ENCODE assay signal across 6 cellular contexts in genomic region chr15:40333922-40334492, GRCh38. TPM values are rescaled to one million over a fixed set of nuclear protein-coding genes. Genes with fewer than 3 reads are reported as not detected.
DNase-seq lines count a peak whose midpoint lies in the region; ATAC-seq and TF ChIP-seq lines count a peak whose summit lies in the region.

No MANE protein-coding gene starts in this region.

- H3K9me2 ChIP-seq in SK-N-SH = no peaks in the 10 kb centered on the region

- H3K27me3 Mint-ChIP-seq in activated T-helper 1 cell treated with anti-CD3 and anti-CD28 coated beads, Interleukin-12 subunit alpha, Interleukin-12 subunit beta, Interleukin-2, Interleukin-4 antibody, amounts not matched to agents 30 ng/mL and 10 ng/mL and 1 ng/mL, durations not matched to agents 14 hours and 24 hours and 36 hours (ENCODE audit: insufficient read depth) = peaks cover 1% of the 10 kb centered on the region

- peaks cover 19% of the 10 kb centered on the region for H3K4me1 Mint-ChIP-seq in activated T-helper 1 cell treated with anti-CD3 and anti-CD28 coated beads, Interleukin-12 subunit alpha, Interleukin-12 subunit beta, Interleukin-2, Interleukin-4 antibody, amounts not matched to agents 30 ng/mL and 10 ng/mL and 1 ng/mL, durations not matched to agents 14 hours and 24 hours and 36 hours (ENCODE audit: low read depth)

- H3K27me3 ChIP-seq in liver (ENCODE audit: control insufficient read depth in 4 of 4, insufficient read depth in 4 of 4, low read length in 3 of 4) (no peaks in the 10 kb centered on the region), SK-N-SH (ENCODE audit: insufficient read depth) (no peaks in the 10 kb centered on the region)

- peak overlapping the region; percentile 17 for H3K4me3 Mint-ChIP-seq in activated T-helper 1 cell treated with anti-CD3 and anti-CD28 coated beads, Interleukin-12 subunit alpha, Interleukin-12 subunit beta, Interleukin-2, Interleukin-4 antibody, amounts not matched to agents 30 ng/mL and 10 ng/mL and 1 ng/mL, durations not matched to agents 14 hours and 24 hours and 36 hours

- peak overlapping the region; percentile 73 for H3K27ac Mint-ChIP-seq in activated T-helper 1 cell treated with anti-CD3 and anti-CD28 coated beads, Interleukin-12 subunit alpha, Interleukin-12 subunit beta, Interleukin-2, Interleukin-4 antibody, amounts not matched to agents 30 ng/mL and 10 ng/mL and 1 ng/mL, durations not matched to agents 14 hours and 24 hours and 36 hours

- POLR2A ChIA-PET in SK-N-SH (lab: Yijun Ruan, JAX) = no interaction called here

- H3K27ac ChIP-seq in liver (ENCODE audit: low read depth in 1 of 2, low read length in 2 of 2) (peak overlapping the region; percentile 70 to 80), SK-N-SH (ENCODE audit: low read depth in 2 of 2, low read length in 1 of 2) (no peak overlapping the region)

- CTCF ChIA-PET in SK-N-SH (lab: Yijun Ruan, JAX) = interaction anchor here (11.1 to 70.6 kb wide), 4 partner anchors 8 to 88 kb away, joined by 184 to 2194 read pairs (median 1246); partner anchors contain the start of genes ANKRD63, CCDC9B, DISP2 and INAFM2

- H3K9me3 ChIP-seq in liver (ENCODE audit: control insufficient read depth in 4 of 4, low read length in 3 of 4) (no peaks in the 10 kb centered on the region), SK-N-SH (no peaks in the 10 kb centered on the region)

- no peaks in the 10 kb centered on the region for H3K9me3 Mint-ChIP-seq in activated T-helper 1 cell treated with anti-CD3 and anti-CD28 coated beads, Interleukin-12 subunit alpha, Interleukin-12 subunit beta, Interleukin-2, Interleukin-4 antibody, amounts not matched to agents 30 ng/mL and 10 ng/mL and 1 ng/mL, durations not matched to agents 14 hours and 24 hours and 36 hours

- H2AFZ ChIP-seq in SK-N-SH (ENCODE audit: low read depth) = no peak overlapping the region

- 68% methylated on average over 12 of the region's 12 CpGs for WGBS in liver
- WGBS in SK-N-SH (ENCODE audit: low lambda C conversion rate) = 85% methylated on average over 7 of the region's 12 CpGs

- no peaks in the 10 kb centered on the region for H3K36me3 ChIP-seq in liver (ENCODE audit: control insufficient read depth in 4 of 4, insufficient read depth in 3 of 4, low read depth in 1 of 4, low read length in 3 of 4)
- peaks cover 19 to 26% of the 10 kb centered on the region in 2 experiments for H3K36me3 ChIP-seq in SK-N-SH (replicated peaks in 1 of 2; ENCODE audit: control insufficient read depth in 1 of 2, insufficient read depth in 2 of 2, low read length in 1 of 2)

- intact Hi-C loops in activated T-helper 1 cell treated with anti-CD3 and anti-CD28 coated beads, Interleukin-12 subunit alpha, Interleukin-12 subunit beta, Interleukin-2, Interleukin-4 antibody, amounts not matched to agents 30 ng/mL and 10 ng/mL and 1 ng/mL, durations not matched to agents 14 hours and 24 hours and 36 hours (cut with micrococcal nuclease) = no loop called here

- TF ChIP-seq RAD21 in liver (IDR thresholded peaks at IDR 0.05) (peak in 1 of 2 donors; percentile 2), SK-N-SH (IDR thresholded peaks at IDR 0.05; ENCODE audit: low read length) (no peak)

- no peaks in the 10 kb centered on the region for H4K20me1 ChIP-seq in SK-N-SH (ENCODE audit: insufficient read depth)

- TF ChIP-seq EP300 in SK-N-SH (IDR thresholded peaks at IDR 0.05; ENCODE audit: borderline replicate concordance in 1 of 2, low read depth in 1 of 2, low read length in 1 of 2) = no peak

- peaks cover 0 to 19% (median 7%) of the 10 kb centered on the region in 4 donors for H3K4me1 ChIP-seq in liver (ENCODE audit: control insufficient read depth in 4 of 4, insufficient read depth in 4 of 4, low read length in 3 of 4)
- peaks cover 32 to 34% of the 10 kb centered on the region in 2 experiments; a peak in 3 of 4 replicates for H3K4me1 ChIP-seq in SK-N-SH (ENCODE audit: control insufficient read depth in 1 of 2, insufficient read depth in 2 of 2, low read depth in 1 of 2, low read length in 1 of 2)

- TF ChIP-seq CTCF in liver (IDR thresholded peaks at IDR 0.05; ENCODE audit: low read depth, low read length, missing input control) (no peak), SK-N-SH (IDR thresholded peaks at IDR 0.05) (no peak)

- H3K4me3 ChIP-seq in liver (ENCODE audit: low read depth in 1 of 3, low read length in 3 of 3) (no peak overlapping the region), SK-N-SH (ENCODE audit: low read depth in 2 of 2, low read length in 1 of 2) (no peak overlapping the region)

- peak; percentile 37 for ATAC-seq in HG02610 (IDR thresholded peaks at IDR 0.05; ENCODE audit: unreplicated experiment)

- H3K79me2 ChIP-seq in SK-N-SH (ENCODE audit: insufficient read depth) = peaks cover 30% of the 10 kb centered on the region

- H3F3A ChIP-seq in SK-N-SH (replicated peaks; ENCODE audit: insufficient read depth) = peaks cover 27% of the 10 kb centered on the region

- no peak overlapping the region; the same call in 1 of the 2 replicates for H3K4me2 ChIP-seq in SK-N-SH

- no peak for DNase-seq in activated T-helper 1 cell treated with anti-CD3 and anti-CD28 coated beads, Interleukin-12 subunit alpha, Interleukin-12 subunit beta, Interleukin-2, Interleukin-4 antibody, amounts not matched to agents 30 ng/mL and 10 ng/mL and 1 ng/mL, durations not matched to agents 14 hours and 24 hours and 36 hours (ENCODE audit: low spot score)
- no peak for DNase-seq in SK-N-SH
- no peak for DNase-seq in HT-29 (ENCODE audit: low spot score)
- DNase-seq in iPS-NIHi7 (ENCODE audit: extremely low spot score) = no peak

- H3K36me3 Mint-ChIP-seq in activated T-helper 1 cell treated with anti-CD3 and anti-CD28 coated beads, Interleukin-12 subunit alpha, Interleukin-12 subunit beta, Interleukin-2, Interleukin-4 antibody, amounts not matched to agents 30 ng/mL and 10 ng/mL and 1 ng/mL, durations not matched to agents 14 hours and 24 hours and 36 hours (ENCODE audit: low read depth) = no peaks in the 10 kb centered on the region

- H3K9ac ChIP-seq in liver (ENCODE audit: low read depth in 1 of 2, low read length in 2 of 2) (no peak overlapping the region), SK-N-SH (no peak overlapping the region)

TF ChIP-seq in liver, 16 proteins besides CTCF, POLR2A, EP300 and RAD21 (continues in another document):
- TF ChIP-seq EGR1 (IDR thresholded peaks at IDR 0.05; ENCODE audit: low read depth in 2 of 2) = no peak
- no peak for TF ChIP-seq YY1 (IDR thresholded peaks at IDR 0.05)
- TF ChIP-seq SP1 (IDR thresholded peaks at IDR 0.05) = peak; percentile 47
- no peak for TF ChIP-seq HNF4A (conservative IDR thresholded peaks at IDR 0.05)

TF ChIP-seq in SK-N-SH, 30 proteins besides CTCF, POLR2A, EP300 and RAD21 (continues in another document):
- no peak for TF ChIP-seq GATA2 (CRISPR knock-in tag; IDR thresholded peaks at IDR 0.05)

RNA-seq across cellular contexts. Expression of gene CCDC9B, which starts 6.7 kb away (rescaled TPM):
- total RNA-seq in activated T-helper 1 cell treated with anti-CD3 and anti-CD28 coated beads, Interleukin-12 subunit alpha, Interleukin-12 subunit beta, Interleukin-2, Interleukin-4 antibody, amounts not matched to agents 30 ng/mL and 10 ng/mL and 1 ng/mL, durations not matched to agents 14 hours and 24 hours and 36 hours = 0.21 and 0.24 TPM in 2 replicates
- total RNA-seq in liver = 1 to 10 TPM in 1 of 2 donors, under 1 TPM in 1; 0.61 to 4.4 TPM
- polyA plus RNA-seq in liver (under 1 TPM; 0.43 to 0.85 TPM), SK-N-SH (2012; rRNA removed) (13.7 and 14.2 TPM in 2 replicates)
- 10.4 and 12.0 TPM in 2 replicates for polyA plus RNA-seq in SK-N-SH (2012; cell fraction: cytosol; rRNA removed)
- 82.8 and 92.4 TPM in 2 replicates for polyA plus RNA-seq in SK-N-SH (2012; cell fraction: nucleus; rRNA removed)
- 15.3 and 16.4 TPM in 2 replicates for total RNA-seq in HT-29 (2014; rRNA removed; shearing (Covaris generic))

RNA-seq across cellular contexts. Expression of gene INAFM2, which starts 10.5 kb away (rescaled TPM):
- 19.2 and 25.1 TPM in 2 replicates for total RNA-seq in activated T-helper 1 cell treated with anti-CD3 and anti-CD28 coated beads, Interleukin-12 subunit alpha, Interleukin-12 subunit beta, Interleukin-2, Interleukin-4 antibody, amounts not matched to agents 30 ng/mL and 10 ng/mL and 1 ng/mL, durations not matched to agents 14 hours and 24 hours and 36 hours
- total RNA-seq in liver = 1 to 10 TPM; 4.8 to 5.7 TPM
- polyA plus RNA-seq in liver (1 to 10 TPM; 3.3 to 4.0 TPM), SK-N-SH (2012; rRNA removed) (7.8 and 9.8 TPM in 2 replicates)
- 10.2 and 10.7 TPM in 2 replicates for polyA plus RNA-seq in SK-N-SH (2012; cell fraction: cytosol; rRNA removed)
- polyA plus RNA-seq in SK-N-SH (2012; cell fraction: nucleus; rRNA removed) = 8.0 and 11.1 TPM in 2 replicates
- 7.9 and 10.2 TPM in 2 replicates for total RNA-seq in HT-29 (2014; rRNA removed; shearing (Covaris generic))

RNA-seq across cellular contexts. Expression of gene PHGR1, which starts 16.8 kb away (rescaled TPM):
- total RNA-seq in activated T-helper 1 cell treated with anti-CD3 and anti-CD28 coated beads, Interleukin-12 subunit alpha, Interleukin-12 subunit beta, Interleukin-2, Interleukin-4 antibody, amounts not matched to agents 30 ng/mL and 10 ng/mL and 1 ng/mL, durations not matched to agents 14 hours and 24 hours and 36 hours = not detected in 2 replicates
- total RNA-seq in liver = under 1 TPM in 1 of 2 donors, not detected in 1; 0.33 TPM
- polyA plus RNA-seq in liver (not detected), SK-N-SH (2012; rRNA removed) (not detected in 2 replicates)
- polyA plus RNA-seq in SK-N-SH (2012; cell fraction: cytosol; rRNA removed) = not detected in 2 replicates
- not detected in 2 replicates for polyA plus RNA-seq in SK-N-SH (2012; cell fraction: nucleus; rRNA removed)
- total RNA-seq in HT-29 (2014; rRNA removed; shearing (Covaris generic)) = 72.8 and 94.3 TPM in 2 replicates

RNA-seq across cellular contexts. Expression of gene DISP2, which starts 24.0 kb away (rescaled TPM):
- total RNA-seq in activated T-helper 1 cell treated with anti-CD3 and anti-CD28 coated beads, Interleukin-12 subunit alpha, Interleukin-12 subunit beta, Interleukin-2, Interleukin-4 antibody, amounts not matched to agents 30 ng/mL and 10 ng/mL and 1 ng/mL, durations not matched to agents 14 hours and 24 hours and 36 hours = 0.02 and 0.54 TPM in 2 replicates
- under 1 TPM; under 0.01 TPM for total RNA-seq in liver
- polyA plus RNA-seq in liver (under 1 TPM in 1 of 2 donors, not detected in 1; 0.23 TPM), SK-N-SH (2012; rRNA removed) (0.08 and 0.12 TPM in 2 replicates)
- polyA plus RNA-seq in SK-N-SH (2012; cell fraction: cytosol; rRNA removed) = 0.09 and 0.26 TPM in 2 replicates
- 0.14 and 0.33 TPM in 2 replicates for polyA plus RNA-seq in SK-N-SH (2012; cell fraction: nucleus; rRNA removed)
- 0.81 and 1.3 TPM in 2 replicates for total RNA-seq in HT-29 (2014; rRNA removed; shearing (Covaris generic))

RNA-seq across cellular contexts. Expression of gene PLCB2, which starts 26.3 kb away (rescaled TPM):
- total RNA-seq in activated T-helper 1 cell treated with anti-CD3 and anti-CD28 coated beads, Interleukin-12 subunit alpha, Interleukin-12 subunit beta, Interleukin-2, Interleukin-4 antibody, amounts not matched to agents 30 ng/mL and 10 ng/mL and 1 ng/mL, durations not matched to agents 14 hours and 24 hours and 36 hours = 88.5 and 89.0 TPM in 2 replicates
- 10 to 100 TPM; 10.6 to 13.3 TPM for total RNA-seq in liver
- polyA plus RNA-seq in liver (1 to 10 TPM; 2.1 to 4.7 TPM), SK-N-SH (2012; rRNA removed) (0.15 TPM in 2 replicates)
- 0.10 and 0.12 TPM in 2 replicates for polyA plus RNA-seq in SK-N-SH (2012; cell fraction: cytosol; rRNA removed)
- polyA plus RNA-seq in SK-N-SH (2012; cell fraction: nucleus; rRNA removed) = 0.44 and 0.59 TPM in 2 replicates
- total RNA-seq in HT-29 (2014; rRNA removed; shearing (Covaris generic)) = 0.38 and 0.91 TPM in 2 replicates

Comparison
In these comparisons a context has a peak if more than half of its experiments do, and no peak if none do; other contexts are left out.
1. H3K27ac ChIP-seq: peak in liver (2 of 2); none in SK-N-SH (0 of 2).
2. RNA of gene PHGR1, which starts 16.8 kb away (total RNA-seq): 72.8 to 94.3 TPM in HT-29; 0.33 TPM in liver and not detected in activated T-helper 1 cell treated with anti-CD3 and anti-CD28 coated beads, Interleukin-12 subunit alpha, Interleukin-12 subunit beta, Interleukin-2, Interleukin-4 antibody, amounts not matched to agents 30 ng/mL and 10 ng/mL and 1 ng/mL, durations not matched to agents 14 hours and 24 hours and 36 hours; every median in the first group is over 10 times any median in the second.